Comparison of ENCODE assay signal across 14 cellular contexts in genomic region chr6:2943564-2943955, GRCh38. TPM values are rescaled to one million over a fixed set of nuclear protein-coding genes. Genes with fewer than 3 reads are reported as not detected.
DNase-seq lines count a peak whose midpoint lies in the region; ATAC-seq and TF ChIP-seq lines count a peak whose summit lies in the region.
"Had no signal": no experiment of that assay in that cellular context is flagged by ENCODE, and none has a peak within 500 bp of the region (broad histone marks: within the 10 kb centered on the region; RNA-seq: fewer than 3 reads in every experiment).

No MANE protein-coding gene starts in this region.

- no peaks in the 10 kb centered on the region for H3K27me3 Mint-ChIP-seq in activated T-cell treated with anti-CD3 and anti-CD28 coated beads, Interleukin-2, amount 50 U/mL, for 4 hours (ENCODE audit: low read depth)
- no peaks in the 10 kb centered on the region for H3K27me3 Mint-ChIP-seq in T-cell

- H3K4me1 Mint-ChIP-seq in activated T-cell treated with anti-CD3 and anti-CD28 coated beads, Interleukin-2, amount 50 U/mL, for 4 hours (ENCODE audit: low read depth) = peaks cover 46% of the 10 kb centered on the region
- H3K4me1 Mint-ChIP-seq in T-cell = peaks cover 34 to 46% (median 45%) of the 10 kb centered on the region in 3 donors
- H3K4me1 Mint-ChIP-seq: neural crest cell had no signal

- H3K9me3 ChIP-seq in upper lobe of left lung = no peaks in the 10 kb centered on the region

- TF ChIP-seq EP300 in upper lobe of left lung (IDR thresholded peaks at IDR 0.05) = no peak

- no peaks in the 10 kb centered on the region for H3K27me3 ChIP-seq in upper lobe of left lung

- peaks cover 6 to 17% (median 15%) of the 10 kb centered on the region in 4 donors for H3K36me3 ChIP-seq in upper lobe of left lung

- no peak for ATAC-seq in activated T-cell treated with anti-CD3 and anti-CD28 coated beads, Interleukin-2, amount 50 U/mL, for 4 hours
- ATAC-seq in T-cell (replicated peaks in 1 of 4) = peak in 1 of 4 experiments; percentile 4
- ATAC-seq in upper lobe of left lung (ENCODE audit: low FRiP score in 2 of 2) = no peak

- DNase-seq in activated T-cell treated with anti-CD3 and anti-CD28 coated beads, Interleukin-2, amount 50 U/mL, for 4 hours = no peak
- no peak for DNase-seq in activated T-cell treated with anti-CD3 and anti-CD28 coated beads, Interleukin-2, amount 50 U/mL, for 1 hour
- DNase-seq in T-cell = no peak
- DNase-seq in islet precursor cell = peak; percentile 34
- peak; percentile 26 for DNase-seq in stimulated activated CD8-positive, alpha-beta memory T cell treated with anti-CD3 and anti-CD28 coated beads, Interleukin-4, amount 100 ng/mL, for 48 hours
- no peak for DNase-seq in A172 (ENCODE audit: low spot score)
- no peak for DNase-seq in upper lobe of left lung
- DNase-seq in NCI-H526 treated with DMSO at 0.1 percent for 48 hours (lab: John Stamatoyannopoulos, UW) = no peak
- DNase-seq: activated CD4-positive, alpha-beta T cell treated with anti-CD3 and anti-CD28 coated beads, Interleukin-2, amount 50 U/mL, for 1 hour; foreskin melanocyte; NCI-H2081; stimulated activated CD4-positive, alpha-beta T cell treated with anti-CD3 and anti-CD28 coated beads, Interleukin-12 subunit alpha, Interleukin-12 subunit beta, amount 100 ng/mL, for 4 hours had no signal

- H3K4me3 ChIP-seq in upper lobe of left lung = no peak overlapping the region

- TF ChIP-seq POLR2A in upper lobe of left lung (IDR thresholded peaks at IDR 0.05) = no peak

- H3K4me1 ChIP-seq in upper lobe of left lung = peaks cover 11 to 18% (median 14%) of the 10 kb centered on the region in 4 donors

- H3K4me3 Mint-ChIP-seq in activated T-cell treated with anti-CD3 and anti-CD28 coated beads, Interleukin-2, amount 50 U/mL, for 4 hours = peak overlapping the region; percentile 14
- peak overlapping the region; percentile 66 to 72 (median 70) for H3K4me3 Mint-ChIP-seq in T-cell
- H3K4me3 Mint-ChIP-seq: neural crest cell had no signal

- peak overlapping the region in 2 of 4 donors; percentile 18 to 39 for H3K27ac ChIP-seq in upper lobe of left lung
- H3K27ac ChIP-seq: KMS-11 had no signal

- no peaks in the 10 kb centered on the region for H3K9me3 Mint-ChIP-seq in activated T-cell treated with anti-CD3 and anti-CD28 coated beads, Interleukin-2, amount 50 U/mL, for 4 hours
- peaks cover 0 to 5% (median 3%) of the 10 kb centered on the region in 3 donors for H3K9me3 Mint-ChIP-seq in T-cell

- CTCF ChIA-PET in T-cell (lab: Charles Lee) = interaction anchor here (1.3 kb wide), 2 partner anchors 9 to 46 kb away, joined by 3 to 5 read pairs; no protein-coding TSS in a partner anchor

- H3K36me3 Mint-ChIP-seq in activated T-cell treated with anti-CD3 and anti-CD28 coated beads, Interleukin-2, amount 50 U/mL, for 4 hours (ENCODE audit: insufficient read depth) = peaks cover 10% of the 10 kb centered on the region
- peaks cover 13% of the 10 kb centered on the region for H3K36me3 Mint-ChIP-seq in T-cell

- H3K27ac Mint-ChIP-seq in T-cell = peak overlapping the region; percentile 97 to 98

- WGBS in upper lobe of left lung, 2 donors = 74 to 80% methylated on average over 5 of the region's 5 CpGs

- TF ChIP-seq CTCF in upper lobe of left lung (IDR thresholded peaks at IDR 0.05) = no peak

- POLR2A ChIA-PET in T-cell (lab: Charles Lee) = interaction anchor here (0.6 to 1.3 kb wide), 3 partner anchors 46 to 289 kb away, joined by 3 to 8 read pairs (median 3); no protein-coding TSS in a partner anchor

RNA-seq across cellular contexts. Expression of gene SERPINB6, which starts 27.8 kb away (rescaled TPM):
- 10 to 100 TPM; 14.9 to 15.9 (median 15.3) TPM for total RNA-seq in activated T-cell treated with anti-CD3 and anti-CD28 coated beads, Interleukin-2, amount 50 U/mL, for 4 hours
- total RNA-seq in T-cell = 10 to 100 TPM; 30.0 to 49.0 (median 38.0) TPM
- 121 and 141 TPM in 2 replicates for total RNA-seq in A172 (2014; rRNA removed; shearing (Covaris generic))
- 100 to 1,000 TPM; 133 to 181 (median 150) TPM for total RNA-seq in upper lobe of left lung

RNA-seq across cellular contexts. Expression of gene SERPINB9, which starts 40.5 kb away (rescaled TPM):
- 10 to 100 TPM; 41.0 to 48.0 (median 42.4) TPM for total RNA-seq in activated T-cell treated with anti-CD3 and anti-CD28 coated beads, Interleukin-2, amount 50 U/mL, for 4 hours
- total RNA-seq in T-cell (10 to 100 TPM; 43.2 to 57.2 (median 47.1) TPM), upper lobe of left lung (10 to 100 TPM in 2 of 6 donors, 1 to 10 TPM in 4; 7.7 to 14.0 (median 9.3) TPM)
- total RNA-seq in A172 (2014; rRNA removed; shearing (Covaris generic)) = not detected in 2 replicates

RNA-seq across cellular contexts. Expression of gene NQO2, which starts 56.1 kb away (rescaled TPM):
- total RNA-seq in activated T-cell treated with anti-CD3 and anti-CD28 coated beads, Interleukin-2, amount 50 U/mL, for 4 hours = 10 to 100 TPM; 35.5 to 41.8 (median 38.4) TPM
- total RNA-seq in T-cell = 10 to 100 TPM in 4 of 5 donors, 1 to 10 TPM in 1; 9.1 to 54.6 (median 33.0) TPM
- 61.6 and 74.5 TPM in 2 replicates for total RNA-seq in A172 (2014; rRNA removed; shearing (Covaris generic))
- 10 to 100 TPM; 10.6 to 34.3 (median 18.6) TPM for total RNA-seq in upper lobe of left lung

Comparison
In these comparisons a context has a peak if more than half of its experiments do, and no peak if none do; other contexts are left out.
1. DNase-seq: peak in islet precursor cell (single experiment) and stimulated activated CD8-positive, alpha-beta memory T cell treated with anti-CD3 and anti-CD28 coated beads, Interleukin-4, amount 100 ng/mL, for 48 hours (single experiment); none in activated T-cell treated with anti-CD3 and anti-CD28 coated beads, Interleukin-2, amount 50 U/mL, for 4 hours (single experiment), activated T-cell treated with anti-CD3 and anti-CD28 coated beads, Interleukin-2, amount 50 U/mL, for 1 hour (single experiment), T-cell (0 of 34), A172 (single experiment), upper lobe of left lung (0 of 2) and NCI-H526 treated with DMSO at 0.1 percent for 48 hours (single experiment).